13 cellular contexts compared by ENCODE assay signal in genomic region chr3:131714585-131715220, GRCh38.
A peak's percentile ranks its signal among the peaks of the same experiment; 100 is the strongest.
DNase-seq lines count a peak whose midpoint lies in the region; ATAC-seq and TF ChIP-seq lines count a peak whose summit lies in the region.
"Had no signal": no experiment of that assay in that cellular context is flagged by ENCODE, and none has a peak within 500 bp of the region (broad histone marks: within the 10 kb centered on the region; RNA-seq: fewer than 3 reads in every experiment).

No MANE protein-coding gene starts in this region.

- no peaks in the 10 kb centered on the region for H3K36me3 ChIP-seq in spleen
- H3K36me3 ChIP-seq: ascending aorta, BLaER1 had no signal

- DNase-seq in NCI-H69 (lab: John Stamatoyannopoulos, UW), result no peak
- DNase-seq in spleen, result no peak
- no peak for DNase-seq in NCI-H1417 (lab: John Stamatoyannopoulos, UW)
- DNase-seq in NCI-H2081 (lab: John Stamatoyannopoulos, UW), result no peak
- DNase-seq: activated CD4-positive, alpha-beta T cell treated with anti-CD3 and anti-CD28 coated beads for 48 hours; NCI-H2171; SHP77 treated with DMSO at 0.1 percent for 48 hours had no signal

- no peaks in the 10 kb centered on the region for H3K27me3 ChIP-seq in spleen (replicated peaks in 1 of 7)
- H3K27me3 ChIP-seq: ascending aorta, BLaER1 had no signal

- no peaks in the 10 kb centered on the region for H3K9me3 ChIP-seq in spleen
- H3K9me3 ChIP-seq: ascending aorta, BLaER1 had no signal

- ATAC-seq in GM18502 (IDR thresholded peaks at IDR 0.05; ENCODE audit: poor library complexity, unreplicated experiment) (peak; percentile 93), GM19372 (IDR thresholded peaks at IDR 0.05; ENCODE audit: low read depth, unreplicated experiment) (peak; percentile 87), HG02798 (IDR thresholded peaks at IDR 0.05; ENCODE audit: poor library complexity, unreplicated experiment) (peak; percentile 93), HG03469 (IDR thresholded peaks at IDR 0.05; ENCODE audit: unreplicated experiment) (peak; percentile 89)

- no peak overlapping the region for H3K27ac ChIP-seq in spleen
- H3K27ac ChIP-seq: ascending aorta, BLaER1 had no signal

- intact Hi-C loops in spleen (cut with DNase I; ENCODE audit: low total_unique reads), result no loop called here

- no peak overlapping the region for H3K4me3 ChIP-seq in spleen
- H3K4me3 ChIP-seq: ascending aorta, BLaER1 had no signal

- H3K4me1 ChIP-seq in spleen, result no peaks in the 10 kb centered on the region
- H3K4me1 ChIP-seq: ascending aorta had no signal

- 79 to 89% (median 88%) methylated on average over 1 of the region's 1 CpG for WGBS in spleen, 5 donors

- no peak for TF ChIP-seq POLR2A in spleen (IDR thresholded peaks at IDR 0.05)

- TF ChIP-seq CTCF in spleen (IDR thresholded peaks at IDR 0.05 in 8 of 11, conservative IDR thresholded peaks at IDR 0.05 in 3 of 11), result no peak
